In genomic region chr11:3158821-3159220, GRCh38 we compare ENCODE assay signal across 1 cellular context.
TF ChIP-seq lines count a peak whose summit lies in the region.

No MANE protein-coding gene starts in this region.

TF ChIP-seq in HepG2, 621 proteins besides CTCF, POLR2A, EP300 and RAD21:
- TF ChIP-seq FOXK2 (IDR thresholded peaks at IDR 0.05) (no peak), ZNF713 (CRISPR knock-in tag; IDR thresholded peaks at IDR 0.05) (no peak), SNAPC2 (CRISPR knock-in tag; IDR thresholded peaks at IDR 0.05) (no peak), ZNF274 (CRISPR knock-in tag; IDR thresholded peaks at IDR 0.05) (no peak), ZNF280D (CRISPR knock-in tag; IDR thresholded peaks at IDR 0.05) (no peak), ZFX (CRISPR knock-in tag; IDR thresholded peaks at IDR 0.05; ENCODE audit: low read depth) (no peak), POLR2AphosphoS5 (IDR thresholded peaks at IDR 0.05; ENCODE audit: low read depth, low read length) (no peak)
